In genomic region chr5:142175039-142175438, GRCh38 we compare ENCODE assay signal across 19 cellular contexts.
DNase-seq lines count a peak whose midpoint lies in the region; ATAC-seq and TF ChIP-seq lines count a peak whose summit lies in the region.
"Had no signal": no experiment of that assay in that cellular context is flagged by ENCODE, and none has a peak within 500 bp of the region (broad histone marks: within the 10 kb centered on the region; RNA-seq: fewer than 3 reads in every experiment).

No MANE protein-coding gene starts in this region.

- H3K4me1 Mint-ChIP-seq in immature natural killer cell: no peaks in the 10 kb centered on the region
- no peaks in the 10 kb centered on the region for H3K4me1 Mint-ChIP-seq in activated T-helper 2 cell treated with anti-CD3 and anti-CD28 coated beads, Interferon-gamma antibody, Interleukin-2, Interleukin-4, amounts not matched to agents 10 μg/mL and 5 μg/mL and 100 μg/mL, durations not matched to agents 14 hours and 24 hours and 36 hours (ENCODE audit: low read depth)

- no peak overlapping the region for H3K4me3 Mint-ChIP-seq in immature natural killer cell
- H3K4me3 Mint-ChIP-seq in activated T-helper 2 cell treated with anti-CD3 and anti-CD28 coated beads, Interferon-gamma antibody, Interleukin-2, Interleukin-4, amounts not matched to agents 10 μg/mL and 5 μg/mL and 100 μg/mL, durations not matched to agents 14 hours and 24 hours and 36 hours (ENCODE audit: low read depth): no peak overlapping the region
- H3K4me3 Mint-ChIP-seq: nephron had no signal

- H3K27me3 ChIP-seq in SJCRH30 (no peaks in the 10 kb centered on the region), psoas muscle (ENCODE audit: insufficient read depth in 3 of 3, low read length in 2 of 3) (no peaks in the 10 kb centered on the region)
- H3K27me3 ChIP-seq: cardiac muscle cell had no signal

- peaks cover 15% of the 10 kb centered on the region for H3K4me1 ChIP-seq in SJCRH30
- H3K4me1 ChIP-seq in psoas muscle: peaks cover 4% of the 10 kb centered on the region

- no peaks in the 10 kb centered on the region for H3K9me3 Mint-ChIP-seq in immature natural killer cell
- H3K9me3 Mint-ChIP-seq in activated T-helper 2 cell treated with anti-CD3 and anti-CD28 coated beads, Interferon-gamma antibody, Interleukin-2, Interleukin-4, amounts not matched to agents 10 μg/mL and 5 μg/mL and 100 μg/mL, durations not matched to agents 14 hours and 24 hours and 36 hours: no peaks in the 10 kb centered on the region
- H3K9me3 Mint-ChIP-seq: nephron had no signal

- peak; percentile 41 for DNase-seq in activated CD8-positive, alpha-beta memory T cell treated with anti-CD3 and anti-CD28 coated beads for 24 hours
- DNase-seq in activated CD8-positive, alpha-beta memory T cell treated with anti-CD3 and anti-CD28 coated beads, Interleukin-2, amount 50 U/mL, for 4 hours: no peak
- DNase-seq in NCI-H2029 treated with DMSO at 0.1 percent for 48 hours (lab: John Stamatoyannopoulos, UW): peak; percentile 50
- DNase-seq in SJCRH30: peak; percentile 81 to 90
- no peak for DNase-seq in psoas muscle
- DNase-seq in immature natural killer cell: no peak
- no peak for DNase-seq in activated T-helper 2 cell treated with anti-CD3 and anti-CD28 coated beads, Interferon-gamma antibody, Interleukin-2, Interleukin-4, amounts not matched to agents 10 μg/mL and 5 μg/mL and 100 μg/mL, durations not matched to agents 14 hours and 24 hours and 36 hours (ENCODE audit: low spot score)
- DNase-seq: amygdala; DND-41; kidney glomerular epithelial cell; mesenchymal stem cell; NCI-H446 treated with DMSO at 0.1 percent for 48 hours; small intestine; stimulated activated CD4-positive, alpha-beta T cell treated with anti-CD3 and anti-CD28 coated beads, Interleukin-4, amount 100 ng/mL, for 24 hours; SW 1271 had no signal

- no peak for TF ChIP-seq CTCF in psoas muscle (IDR thresholded peaks at IDR 0.05)

- H3K36me3 Mint-ChIP-seq in immature natural killer cell: no peaks in the 10 kb centered on the region
- H3K36me3 Mint-ChIP-seq in activated T-helper 2 cell treated with anti-CD3 and anti-CD28 coated beads, Interferon-gamma antibody, Interleukin-2, Interleukin-4, amounts not matched to agents 10 μg/mL and 5 μg/mL and 100 μg/mL, durations not matched to agents 14 hours and 24 hours and 36 hours (ENCODE audit: low read depth): no peaks in the 10 kb centered on the region

- no peaks in the 10 kb centered on the region for H3K36me3 ChIP-seq in SJCRH30
- H3K36me3 ChIP-seq in psoas muscle (ENCODE audit: insufficient read depth in 1 of 2, low read depth in 1 of 2): no peaks in the 10 kb centered on the region
- H3K36me3 ChIP-seq: cardiac muscle cell had no signal

- H3K27ac ChIP-seq in SJCRH30 (no peak overlapping the region), psoas muscle (peak overlapping the region; percentile 37)
- H3K27ac ChIP-seq: cardiac muscle cell, KMS-11 had no signal

- peaks cover 0 to 7% (median 2%) of the 10 kb centered on the region in 3 donors for H3K27me3 Mint-ChIP-seq in immature natural killer cell (ENCODE audit: low read depth in 3 of 3)
- H3K27me3 Mint-ChIP-seq in activated T-helper 2 cell treated with anti-CD3 and anti-CD28 coated beads, Interferon-gamma antibody, Interleukin-2, Interleukin-4, amounts not matched to agents 10 μg/mL and 5 μg/mL and 100 μg/mL, durations not matched to agents 14 hours and 24 hours and 36 hours (ENCODE audit: low read depth): peaks cover 2% of the 10 kb centered on the region

- ATAC-seq in psoas muscle (peak; percentile 30 to 85 (median 47)), HG02642 (IDR thresholded peaks at IDR 0.05; ENCODE audit: poor library complexity, unreplicated experiment) (no peak)

- no peak overlapping the region for H3K27ac Mint-ChIP-seq in immature natural killer cell
- no peak overlapping the region for H3K27ac Mint-ChIP-seq in activated T-helper 2 cell treated with anti-CD3 and anti-CD28 coated beads, Interferon-gamma antibody, Interleukin-2, Interleukin-4, amounts not matched to agents 10 μg/mL and 5 μg/mL and 100 μg/mL, durations not matched to agents 14 hours and 24 hours and 36 hours

- H3K9me3 ChIP-seq in SJCRH30 (replicated peaks): no peaks in the 10 kb centered on the region
- no peaks in the 10 kb centered on the region for H3K9me3 ChIP-seq in psoas muscle

- H3K4me3 ChIP-seq in SJCRH30 (no peak overlapping the region), psoas muscle (no peak overlapping the region)
- H3K4me3 ChIP-seq: cardiac muscle cell had no signal

- intact Hi-C loops in psoas muscle (cut with DNase I): no loop called here
- intact Hi-C loops in activated T-helper 2 cell treated with anti-CD3 and anti-CD28 coated beads, Interferon-gamma antibody, Interleukin-2, Interleukin-4, amounts not matched to agents 10 μg/mL and 5 μg/mL and 100 μg/mL, durations not matched to agents 14 hours and 24 hours and 36 hours (cut with micrococcal nuclease): no loop called here

- WGBS in psoas muscle, 3 donors: 13 to 18% (median 14%) methylated on average over 3 of the region's 3 CpGs

Comparison
In these comparisons a context has a peak if more than half of its experiments do, and no peak if none do; other contexts are left out.
1. DNase-seq: peak in activated CD8-positive, alpha-beta memory T cell treated with anti-CD3 and anti-CD28 coated beads for 24 hours (single experiment), NCI-H2029 treated with DMSO at 0.1 percent for 48 hours (single experiment) and SJCRH30 (2 of 2); none in activated CD8-positive, alpha-beta memory T cell treated with anti-CD3 and anti-CD28 coated beads, Interleukin-2, amount 50 U/mL, for 4 hours (single experiment), psoas muscle (0 of 2), immature natural killer cell (0 of 3) and activated T-helper 2 cell treated with anti-CD3 and anti-CD28 coated beads, Interferon-gamma antibody, Interleukin-2, Interleukin-4, amounts not matched to agents 10 μg/mL and 5 μg/mL and 100 μg/mL, durations not matched to agents 14 hours and 24 hours and 36 hours (single experiment).